In genomic region chr14:90900712-90901111, GRCh38 we compare ENCODE assay signal across 11 cellular contexts.
DNase-seq lines count a peak whose midpoint lies in the region; FAIRE-seq and TF ChIP-seq lines count a peak whose summit lies in the region.
"Had no signal": no experiment of that assay in that cellular context is flagged by ENCODE, and none has a peak within 500 bp of the region (broad histone marks: within the 10 kb centered on the region; RNA-seq: fewer than 3 reads in every experiment).

No MANE protein-coding gene starts in this region.

- no peaks in the 10 kb centered on the region for H3K9me3 ChIP-seq in OCI-LY1 (ENCODE audit: low read length)
- no peaks in the 10 kb centered on the region for H3K9me3 ChIP-seq in neural progenitor cell (ENCODE audit: low read depth)
- no peaks in the 10 kb centered on the region for H3K9me3 ChIP-seq in testis
- H3K9me3 ChIP-seq: ascending aorta had no signal

- no peak overlapping the region for H3K9ac ChIP-seq in OCI-LY1 (ENCODE audit: low read length)
- H3K9ac ChIP-seq in neural progenitor cell: no peak overlapping the region

- H3K36me3 Mint-ChIP-seq in neural progenitor cell: peaks cover 3% of the 10 kb centered on the region

- no peak overlapping the region for H3K27ac Mint-ChIP-seq in neural progenitor cell

- H3K4me3 Mint-ChIP-seq in neural progenitor cell: no peak overlapping the region

- H3K79me2 ChIP-seq in OCI-LY1 (ENCODE audit: insufficient read depth, low read length): no peaks in the 10 kb centered on the region
- no peaks in the 10 kb centered on the region for H3K79me2 ChIP-seq in neural progenitor cell (ENCODE audit: low read depth)

- H3K4me2 ChIP-seq in OCI-LY1 (ENCODE audit: low read length): no peak overlapping the region
- H3K4me2 ChIP-seq in neural progenitor cell: no peak overlapping the region

- H4K20me1 ChIP-seq in OCI-LY1 (ENCODE audit: insufficient read depth, low read length): no peaks in the 10 kb centered on the region
- no peaks in the 10 kb centered on the region for H4K20me1 ChIP-seq in neural progenitor cell (ENCODE audit: low read depth)

- no peaks in the 10 kb centered on the region for H3F3A ChIP-seq in OCI-LY1 (ENCODE audit: insufficient read depth, low read length)
- H3F3A ChIP-seq in neural progenitor cell (ENCODE audit: low read depth): no peaks in the 10 kb centered on the region

- in situ Hi-C loops in G401 (cut with HindIII; ENCODE audit: low sequenced_read_pairs): no loop called here

- FAIRE-seq in endometrium (lab: Jason Lieb, UNC): peak; percentile 65
- FAIRE-seq: RCC 7860 had no signal

- H3K9me2 ChIP-seq in OCI-LY1 (ENCODE audit: low read depth, low read length): no peaks in the 10 kb centered on the region

- TF ChIP-seq CTCF in OCI-LY1 (IDR thresholded peaks at IDR 0.05; ENCODE audit: low read length): peak; percentile 37
- TF ChIP-seq CTCF in neural progenitor cell (IDR thresholded peaks at IDR 0.05): peak; percentile 9
- no peak for TF ChIP-seq CTCF in testis (IDR thresholded peaks at IDR 0.05)

- no peaks in the 10 kb centered on the region for H3K27me3 Mint-ChIP-seq in neural progenitor cell (ENCODE audit: insufficient read depth, low read depth)

- H3K4me1 Mint-ChIP-seq in neural progenitor cell: no peaks in the 10 kb centered on the region

- H3K4me1 ChIP-seq in OCI-LY1 (ENCODE audit: insufficient read depth, low read length, severe bottlenecking) (no peaks in the 10 kb centered on the region), neural progenitor cell (peaks cover 12% of the 10 kb centered on the region), testis (no peaks in the 10 kb centered on the region)
- H3K4me1 ChIP-seq: ascending aorta had no signal

- TF ChIP-seq POLR2A in testis (IDR thresholded peaks at IDR 0.05): no peak

- H3K27me3 ChIP-seq in OCI-LY1 (ENCODE audit: insufficient read depth, low read length) (no peaks in the 10 kb centered on the region), neural progenitor cell (no peaks in the 10 kb centered on the region), testis (no peaks in the 10 kb centered on the region)
- H3K27me3 ChIP-seq: ascending aorta had no signal

- H3K27ac ChIP-seq in OCI-LY1 (ENCODE audit: low read depth, low read length, poor library complexity, severe bottlenecking) (no peak overlapping the region), neural progenitor cell (no peak overlapping the region), testis (no peak overlapping the region)
- H3K27ac ChIP-seq: ascending aorta had no signal

- H2AFZ ChIP-seq in OCI-LY1 (ENCODE audit: low read length) (no peak overlapping the region), neural progenitor cell (replicated peaks) (no peak overlapping the region)

- H3K36me3 ChIP-seq in OCI-LY1 (ENCODE audit: insufficient read depth, low read length): no peaks in the 10 kb centered on the region; the same call in 1 of the 2 replicates
- no peaks in the 10 kb centered on the region for H3K36me3 ChIP-seq in neural progenitor cell
- no peaks in the 10 kb centered on the region for H3K36me3 ChIP-seq in testis (ENCODE audit: low read depth, missing control alignments)
- H3K36me3 ChIP-seq: ascending aorta had no signal

- DNase-seq in G401 (ENCODE audit: low spot score) (peak; percentile 33), neural progenitor cell (ENCODE audit: low spot score) (no peak), testis (no peak), SK-N-DZ (ENCODE audit: low spot score) (no peak)
- no peak for DNase-seq in activated CD4-positive, alpha-beta T cell treated with anti-CD3 and anti-CD28 coated beads for 1 hour
- DNase-seq: NCI-H2081 treated with DMSO at 0.1 percent for 48 hours; stimulated activated naive CD8-positive, alpha-beta T cell treated with anti-CD3 and anti-CD28 coated beads, Interleukin-15, Interleukin-2, amounts not matched to agents 100 U/mL and 50 U/mL, for 24 hours had no signal

- intact Hi-C loops in testis (cut with DNase I; ENCODE audit: low total_unique reads): loop anchor here (10.0 kb wide), 2 partner anchors 274 to 384 kb away; no protein-coding TSS in a partner anchor

- H3K4me3 ChIP-seq in OCI-LY1 (ENCODE audit: low read depth, low read length, poor library complexity, severe bottlenecking) (no peak overlapping the region), neural progenitor cell (no peak overlapping the region), testis (no peak overlapping the region)
- H3K4me3 ChIP-seq: ascending aorta had no signal

- no peaks in the 10 kb centered on the region for H3K9me3 Mint-ChIP-seq in neural progenitor cell

Comparison
In these comparisons a context has a peak if more than half of its experiments do, and no peak if none do; other contexts are left out.
1. CTCF ChIP-seq: peak in OCI-LY1 (single experiment) and neural progenitor cell (single experiment); none in testis (0 of 3).